8 cellular contexts compared by ENCODE assay signal in genomic region chr17:10114931-10115535, GRCh38.
DNase-seq lines count a peak whose midpoint lies in the region; ATAC-seq and TF ChIP-seq lines count a peak whose summit lies in the region.

No MANE protein-coding gene starts in this region.

- no peaks in the 10 kb centered on the region for H3K36me3 Mint-ChIP-seq in activated T-cell treated with anti-CD3 and anti-CD28 coated beads, Interleukin-2, amount 50 U/mL, for 4 hours (ENCODE audit: insufficient read depth)

- peaks cover 50% of the 10 kb centered on the region for H3K4me1 Mint-ChIP-seq in activated T-cell treated with anti-CD3 and anti-CD28 coated beads, Interleukin-2, amount 50 U/mL, for 4 hours (ENCODE audit: low read depth)

- TF ChIP-seq CTCF in omental fat pad (IDR thresholded peaks at IDR 0.05), result no peak

- peak overlapping the region; percentile 94 for H3K27ac ChIP-seq in thymus (ENCODE audit: low read depth)

- ATAC-seq in GM21381 (IDR thresholded peaks at IDR 0.05; ENCODE audit: unreplicated experiment), result peak; percentile 38
- ATAC-seq in activated T-cell treated with anti-CD3 and anti-CD28 coated beads, Interleukin-2, amount 50 U/mL, for 4 hours, result peak; percentile 79
- peak; percentile 88 for ATAC-seq in omental fat pad (ENCODE audit: low FRiP score)

- H3K4me1 ChIP-seq in thymus (ENCODE audit: control insufficient read depth, insufficient read depth, low read length), result peaks cover 63% of the 10 kb centered on the region

- no peaks in the 10 kb centered on the region for H3K36me3 ChIP-seq in thymus (ENCODE audit: control insufficient read depth, insufficient read depth)

- H3K27me3 ChIP-seq in thymus (ENCODE audit: control insufficient read depth, insufficient read depth), result no peaks in the 10 kb centered on the region

- peaks cover 6% of the 10 kb centered on the region for H3K27me3 Mint-ChIP-seq in activated T-cell treated with anti-CD3 and anti-CD28 coated beads, Interleukin-2, amount 50 U/mL, for 4 hours (ENCODE audit: low read depth)

- DNase-seq in 8988T (peak; percentile 42), NCI-H226 (peak; percentile 83), fibroblast of peridontal ligament (ENCODE audit: extremely low read depth) (peak; percentile 64), omental fat pad (ENCODE audit: low spot score) (peak; percentile 83), COLO668 (lab: John Stamatoyannopoulos, UW; ENCODE audit: unreplicated experiment) (no peak)
- peak; percentile 62 for DNase-seq in activated T-cell treated with anti-CD3 and anti-CD28 coated beads, Interleukin-2, amount 50 U/mL, for 4 hours

- no peaks in the 10 kb centered on the region for H3K9me3 ChIP-seq in thymus (ENCODE audit: control insufficient read depth)

- peak overlapping the region; percentile 29 for H3K4me3 ChIP-seq in thymus (ENCODE audit: low read length)

- peak overlapping the region; percentile 63 for H3K4me3 Mint-ChIP-seq in activated T-cell treated with anti-CD3 and anti-CD28 coated beads, Interleukin-2, amount 50 U/mL, for 4 hours

- 2% methylated on average over 11 of the region's 11 CpGs for WGBS in thymus

- no peaks in the 10 kb centered on the region for H3K9me3 Mint-ChIP-seq in activated T-cell treated with anti-CD3 and anti-CD28 coated beads, Interleukin-2, amount 50 U/mL, for 4 hours

Comparison
In these comparisons a context has a peak if more than half of its experiments do, and no peak if none do; other contexts are left out.
1. ATAC-seq: peak in every context shown above with its lines; median percentile 88 in omental fat pad; 79 in activated T-cell treated with anti-CD3 and anti-CD28 coated beads, Interleukin-2, amount 50 U/mL, for 4 hours; 38 in GM21381.